1 cellular context compared by ENCODE assay signal in genomic region chr4:105127154-105127445, GRCh38.
TF ChIP-seq lines count a peak whose summit lies in the region.

No MANE protein-coding gene starts in this region.

TF ChIP-seq in SK-N-SH, 30 proteins besides CTCF, POLR2A, EP300 and RAD21 (continued from another document):
- TF ChIP-seq IRF3 (IDR thresholded peaks at IDR 0.05; ENCODE audit: low read depth, low read length) (no peak), TAF1 (IDR thresholded peaks at IDR 0.05; ENCODE audit: borderline replicate concordance, low read depth, low read length) (no peak), FOXJ3 (CRISPR knock-in tag; IDR thresholded peaks at IDR 0.05) (no peak), RFX5 (IDR thresholded peaks at IDR 0.05; ENCODE audit: low read length) (no peak), CHD2 (IDR thresholded peaks at IDR 0.05; ENCODE audit: low read length, partially characterized antibody) (no peak), ZBTB33 (IDR thresholded peaks at IDR 0.05; ENCODE audit: borderline replicate concordance, low read depth) (no peak), NFIC (IDR thresholded peaks at IDR 0.05; ENCODE audit: borderline replicate concordance) (no peak), ELF1 (IDR thresholded peaks at IDR 0.05) (no peak), GATA2 (CRISPR knock-in tag; IDR thresholded peaks at IDR 0.05) (no peak), TEAD4 (IDR thresholded peaks at IDR 0.05; ENCODE audit: borderline replicate concordance, insufficient read depth) (no peak)
